In the genomic region with DNA sequence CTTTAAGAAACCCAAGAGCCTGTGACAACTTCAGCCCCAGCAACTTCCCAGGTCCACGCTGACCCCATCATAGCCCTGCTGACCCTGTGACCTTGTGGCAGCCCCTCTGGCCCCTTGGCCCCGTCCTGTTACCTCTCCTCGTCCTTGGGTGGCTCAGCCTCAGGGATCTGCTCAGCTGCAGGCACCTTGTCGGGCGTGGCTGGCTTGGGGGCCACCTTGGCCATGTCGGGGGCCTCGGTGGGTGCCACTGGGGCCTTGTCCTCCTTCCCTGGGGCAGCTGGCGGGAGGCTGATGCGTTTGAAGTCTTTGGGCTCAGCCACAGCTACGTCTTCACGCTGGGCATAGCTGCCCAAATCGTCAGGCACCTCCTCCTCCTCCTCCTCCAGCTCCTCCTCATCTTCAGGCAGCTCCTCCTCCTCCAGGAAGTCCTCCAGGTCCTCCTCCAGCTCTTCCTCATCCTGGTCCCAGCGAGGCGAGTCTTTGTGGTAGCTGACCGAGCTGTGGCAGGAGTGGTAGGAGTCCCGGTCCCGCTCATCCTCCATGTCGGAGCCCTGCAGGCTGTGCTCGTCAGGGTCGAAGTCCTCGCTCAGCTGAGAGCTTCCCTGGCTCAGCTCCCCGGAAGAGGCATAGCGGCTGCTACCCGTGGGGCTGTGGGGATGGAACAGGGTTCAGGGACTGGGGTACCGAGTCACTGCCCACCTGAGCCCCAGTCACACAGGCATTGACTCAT, we compare ENCODE assay signal across 31 cellular contexts. TPM values are rescaled to one million over a fixed set of nuclear protein-coding genes. Genes with fewer than 3 reads are reported as not detected.
"Had no signal": no experiment of that assay in that cellular context is flagged by ENCODE, and none has a peak within 500 bp of the region (broad histone marks: within the 10 kb centered on the region; RNA-seq: fewer than 3 reads in every experiment).

No MANE protein-coding gene starts in this region.

- H3K36me3 ChIP-seq: ascending aorta, cardiac muscle cell, lower lobe of right lung, neutrophil, ovary, right lobe of liver, vagina had no signal

- H3K4me1 Mint-ChIP-seq: activated naive CD4-positive, alpha-beta T cell treated with anti-CD3 and anti-CD28 coated beads, Interleukin-2, amount 10 ng/mL, durations not matched to agents 7 days and 5 days; activated naive CD8-positive, alpha-beta T cell treated with anti-CD3 and anti-CD28 coated beads, Interleukin-2, amount 10 ng/mL, durations not matched to agents 7 days and 5 days; brain; immature natural killer cell; stimulated activated memory B cell treated with anti-CD40 and anti-IgM and Interleukin-4, amounts not matched to agents 10 μg/mL and 1 μg/mL and 100 μg/mL, for 72 hours; stimulated activated naive CD8-positive, alpha-beta T cell treated with anti-CD3 and anti-CD28 coated beads, Interleukin-15, amount 100 ng/mL, for 72 hours had no signal

- H3K4me1 ChIP-seq: lower lobe of right lung, right lobe of liver, vagina had no signal

- ATAC-seq: effector memory CD8-positive, alpha-beta T cell; left lobe of liver; stimulated activated memory B cell treated with anti-CD40 and anti-IgM and Interleukin-4, amounts not matched to agents 10 μg/mL and 1 μg/mL and 100 μg/mL, for 72 hours; stimulated activated naive CD8-positive, alpha-beta T cell treated with anti-CD3 and anti-CD28 coated beads, Interleukin-15, amount 100 ng/mL, for 72 hours had no signal

- DNase-seq: activated CD4-positive, alpha-beta T cell treated with anti-CD3 and anti-CD28 coated beads for 4 hours; activated CD4-positive, alpha-beta T cell treated with anti-CD3 and anti-CD28 coated beads, Interleukin-2, amount 50 U/mL, for 4 hours; activated gamma-delta T cell; activated naive CD4-positive, alpha-beta T cell treated with anti-CD3 and anti-CD28 coated beads, Interleukin-2, amount 10 ng/mL, durations not matched to agents 7 days and 5 days; activated naive CD8-positive, alpha-beta T cell treated with anti-CD3 and anti-CD28 coated beads, Interleukin-2, amount 10 ng/mL, durations not matched to agents 7 days and 5 days; activated T-cell treated with anti-CD3 and anti-CD28 coated beads for 4 hours; cortex of kidney; effector memory CD8-positive, alpha-beta T cell; foreskin fibroblast; head of caudate nucleus; hypothalamus; immature natural killer cell; lower lobe of right lung; mesendoderm; ovary; right lobe of liver; stimulated activated CD4-positive, alpha-beta T cell treated with anti-CD3 and anti-CD28 coated beads, Interleukin-4, amount 100 ng/mL, for 24 hours; stimulated activated naive CD8-positive, alpha-beta T cell treated with anti-CD3 and anti-CD28 coated beads, Interleukin-15, amount 100 ng/mL, for 72 hours had no signal

- H3K27me3 ChIP-seq: ascending aorta, cardiac muscle cell, neutrophil, ovary, right lobe of liver, vagina had no signal

- H3K27ac Mint-ChIP-seq: activated naive CD4-positive, alpha-beta T cell treated with anti-CD3 and anti-CD28 coated beads, Interleukin-2, amount 10 ng/mL, durations not matched to agents 7 days and 5 days; activated naive CD8-positive, alpha-beta T cell treated with anti-CD3 and anti-CD28 coated beads, Interleukin-2, amount 10 ng/mL, durations not matched to agents 7 days and 5 days; brain; effector memory CD8-positive, alpha-beta T cell; immature natural killer cell; natural killer cell treated with Interleukin-12 subunit alpha and Interleukin-12 subunit beta and Interleukin-15 and Interleukin-18, amount 100 ng/mL, for 72 hours; progenitor cell of endocrine pancreas; stimulated activated memory B cell treated with anti-CD40 and anti-IgM and Interleukin-4, amounts not matched to agents 10 μg/mL and 1 μg/mL and 100 μg/mL, for 72 hours; stimulated activated naive CD8-positive, alpha-beta T cell treated with anti-CD3 and anti-CD28 coated beads, Interleukin-15, amount 100 ng/mL, for 72 hours; type B pancreatic cell had no signal

- H3K27ac ChIP-seq: ascending aorta, cardiac muscle cell, lower lobe of right lung, neutrophil, right lobe of liver, vagina had no signal

- H3K9me3 ChIP-seq: lower lobe of right lung, mucosa of descending colon, neutrophil, ovary, right lobe of liver, vagina had no signal

- FAIRE-seq: endothelial cell of umbilical vein had no signal

- H3K9me3 Mint-ChIP-seq: activated naive CD4-positive, alpha-beta T cell treated with anti-CD3 and anti-CD28 coated beads, Interleukin-2, amount 10 ng/mL, durations not matched to agents 7 days and 5 days; activated naive CD8-positive, alpha-beta T cell treated with anti-CD3 and anti-CD28 coated beads, Interleukin-2, amount 10 ng/mL, durations not matched to agents 7 days and 5 days; effector memory CD8-positive, alpha-beta T cell; immature natural killer cell; natural killer cell treated with Interleukin-12 subunit alpha and Interleukin-12 subunit beta and Interleukin-15 and Interleukin-18, amount 100 ng/mL, for 72 hours; stimulated activated naive CD8-positive, alpha-beta T cell treated with anti-CD3 and anti-CD28 coated beads, Interleukin-15, amount 100 ng/mL, for 72 hours; type B pancreatic cell had no signal

- H3K4me3 ChIP-seq: ascending aorta, cardiac muscle cell, lower lobe of right lung, mucosa of descending colon, ovary, right lobe of liver, vagina had no signal

- H3K36me3 Mint-ChIP-seq: activated naive CD4-positive, alpha-beta T cell treated with anti-CD3 and anti-CD28 coated beads, Interleukin-2, amount 10 ng/mL, durations not matched to agents 7 days and 5 days; activated naive CD8-positive, alpha-beta T cell treated with anti-CD3 and anti-CD28 coated beads, Interleukin-2, amount 10 ng/mL, durations not matched to agents 7 days and 5 days; immature natural killer cell; natural killer cell treated with Interleukin-12 subunit alpha and Interleukin-12 subunit beta and Interleukin-15 and Interleukin-18, amount 100 ng/mL, for 72 hours; stimulated activated memory B cell treated with anti-CD40 and anti-IgM and Interleukin-4, amounts not matched to agents 10 μg/mL and 1 μg/mL and 100 μg/mL, for 72 hours; type B pancreatic cell had no signal

- H3K4me3 Mint-ChIP-seq: activated naive CD4-positive, alpha-beta T cell treated with anti-CD3 and anti-CD28 coated beads, Interleukin-2, amount 10 ng/mL, durations not matched to agents 7 days and 5 days; activated naive CD8-positive, alpha-beta T cell treated with anti-CD3 and anti-CD28 coated beads, Interleukin-2, amount 10 ng/mL, durations not matched to agents 7 days and 5 days; brain; effector memory CD8-positive, alpha-beta T cell; immature natural killer cell; natural killer cell treated with Interleukin-12 subunit alpha and Interleukin-12 subunit beta and Interleukin-15 and Interleukin-18, amount 100 ng/mL, for 72 hours; stimulated activated memory B cell treated with anti-CD40 and anti-IgM and Interleukin-4, amounts not matched to agents 10 μg/mL and 1 μg/mL and 100 μg/mL, for 72 hours; stimulated activated naive CD8-positive, alpha-beta T cell treated with anti-CD3 and anti-CD28 coated beads, Interleukin-15, amount 100 ng/mL, for 72 hours; type B pancreatic cell had no signal

- H3K27me3 Mint-ChIP-seq: activated naive CD8-positive, alpha-beta T cell treated with anti-CD3 and anti-CD28 coated beads, Interleukin-2, amount 10 ng/mL, durations not matched to agents 7 days and 5 days; brain had no signal

RNA-seq across cellular contexts. Expression of a gene that starts 32.2 kb away (rescaled TPM):
- total RNA-seq: natural killer cell treated with Interleukin-12 subunit alpha and Interleukin-12 subunit beta and Interleukin-15 and Interleukin-18, amount 100 ng/mL, for 72 hours; skeletal muscle tissue had no signal
- polyA plus RNA-seq: immature natural killer cell had no signal
